ENCODE assay signal across 17 cellular contexts in genomic region chr4:28682872-28683271, GRCh38.
A peak's percentile ranks its signal among the peaks of the same experiment; 100 is the strongest.
DNase-seq lines count a peak whose midpoint lies in the region; ATAC-seq and TF ChIP-seq lines count a peak whose summit lies in the region.
"Had no signal": no experiment of that assay in that cellular context is flagged by ENCODE, and none has a peak within 500 bp of the region (broad histone marks: within the 10 kb centered on the region; RNA-seq: fewer than 3 reads in every experiment).

No MANE protein-coding gene starts in this region.

- intact Hi-C loops in PC-3 (cut with micrococcal nuclease) = no loop called here

- H3K9ac ChIP-seq in HUES48 (ENCODE audit: low read depth, low read length) (no peak overlapping the region), PC-3 (ENCODE audit: low read length) (no peak overlapping the region)

- ATAC-seq in HG03175 (IDR thresholded peaks at IDR 0.05; ENCODE audit: unreplicated experiment) (no peak), PC-3 (no peak)
- ATAC-seq: Right ventricle myocardium inferior had no signal

- POLR2A ChIA-PET in PC-3 (lab: Charles Lee; ENCODE audit: unreplicated experiment) = no interaction called here

- H3K4me2 ChIP-seq in PC-3 (ENCODE audit: low read length) = no peak overlapping the region

- no peaks in the 10 kb centered on the region for H3K9me2 ChIP-seq in PC-3 (replicated peaks; ENCODE audit: low read length)

- 100% methylated on average over 1 of the region's 1 CpG for WGBS in iPS DF 6.9 (ENCODE audit: insufficient coverage, insufficient read length)

- no peak for TF ChIP-seq CTCF in PC-3 (conservative IDR thresholded peaks at IDR 0.05; ENCODE audit: low read depth, low read length)

- H3K27me3 ChIP-seq in HUES48 (ENCODE audit: control insufficient read depth, insufficient read depth, low read length) (no peaks in the 10 kb centered on the region), iPS DF 6.9 (ENCODE audit: control insufficient read depth, insufficient read depth, low read length) (no peaks in the 10 kb centered on the region), PC-3 (ENCODE audit: low read length) (no peaks in the 10 kb centered on the region)

- H3K79me2 ChIP-seq in PC-3 (ENCODE audit: low read length) = no peaks in the 10 kb centered on the region

- H3K27ac ChIP-seq in HUES48 (ENCODE audit: low read depth, low read length) (peak overlapping the region; percentile 62), iPS DF 6.9 (ENCODE audit: low read length) (no peak overlapping the region), PC-3 (ENCODE audit: low read length) (no peak overlapping the region)

- DNase-seq in NCI-H69 (lab: John Stamatoyannopoulos, UW) = peak; percentile 17
- DNase-seq in iPS DF 6.9 (ENCODE audit: low read depth, low spot score) = peak; percentile 75
- DNase-seq in MV-4-11 (lab: John Stamatoyannopoulos, UW) = no peak
- no peak for DNase-seq in ecto neural progenitor cell (ENCODE audit: low spot score)
- DNase-seq in PC-3 = no peak
- DNase-seq: ACHN; C1 segment of cervical spinal cord; CD8-positive, alpha-beta memory T cell; GOT3; NCI-H1048; NCI-H146; NCI-H2081; NCI-H2227 treated with DMSO at 0.1 percent for 48 hours; NCI-H510A treated with DMSO at 0.1 percent for 48 hours had no signal

- no peaks in the 10 kb centered on the region for H4K20me1 ChIP-seq in PC-3 (ENCODE audit: low read length)

- peaks cover 31% of the 10 kb centered on the region for H3K4me1 ChIP-seq in HUES48 (ENCODE audit: control insufficient read depth, insufficient read depth, low read length)
- H3K4me1 ChIP-seq in iPS DF 6.9 (ENCODE audit: control insufficient read depth, insufficient read depth, low read length) = no peaks in the 10 kb centered on the region; the same call in 1 of the 2 replicates
- H3K4me1 ChIP-seq in PC-3 (ENCODE audit: insufficient read depth, low read length) = no peaks in the 10 kb centered on the region

- H3K9me3 ChIP-seq in HUES48 (ENCODE audit: control insufficient read depth, insufficient read depth, low read length) (no peaks in the 10 kb centered on the region), iPS DF 6.9 (ENCODE audit: control insufficient read depth, insufficient read depth, low read length) (no peaks in the 10 kb centered on the region), PC-3 (ENCODE audit: low read length) (no peaks in the 10 kb centered on the region)

- CTCF ChIA-PET in PC-3 (lab: Charles Lee) = no interaction called here

- no peak overlapping the region for H2AFZ ChIP-seq in PC-3 (ENCODE audit: low read length)

- no peaks in the 10 kb centered on the region for H3K36me3 ChIP-seq in HUES48 (ENCODE audit: control insufficient read depth, insufficient read depth, low read length)
- no peaks in the 10 kb centered on the region for H3K36me3 ChIP-seq in iPS DF 6.9 (ENCODE audit: control insufficient read depth, insufficient read depth, low read length)
- no peaks in the 10 kb centered on the region for H3K36me3 ChIP-seq in PC-3 (ENCODE audit: low read depth, low read length)

- BruUV-seq in PC-3 (replicated peaks; lab: Mats Ljungman, UMichigan) = no TSS peak

- no peaks in the 10 kb centered on the region for H3F3A ChIP-seq in PC-3 (ENCODE audit: low read length, unreplicated experiment)

- H3K4me3 ChIP-seq in HUES48 (ENCODE audit: low read depth, low read length) (peak overlapping the region; percentile 15; the same call in 1 of the 2 replicates), iPS DF 6.9 (ENCODE audit: low read length) (no peak overlapping the region), PC-3 (ENCODE audit: low read length) (no peak overlapping the region)

Comparison
In these comparisons a context has a peak if more than half of its experiments do, and no peak if none do; other contexts are left out.
1. DNase-seq: peak in NCI-H69 (single experiment) and iPS DF 6.9 (single experiment); none in MV-4-11 (single experiment), ecto neural progenitor cell (single experiment) and PC-3 (single experiment).